Comparison of ENCODE assay signal across 11 cellular contexts in genomic region chr11:116078101-116078561, GRCh38.
DNase-seq lines count a peak whose midpoint lies in the region; ATAC-seq and TF ChIP-seq lines count a peak whose summit lies in the region.
"Had no signal": no experiment of that assay in that cellular context is flagged by ENCODE, and none has a peak within 500 bp of the region (broad histone marks: within the 10 kb centered on the region; RNA-seq: fewer than 3 reads in every experiment).

No MANE protein-coding gene starts in this region.

- peaks cover 7% of the 10 kb centered on the region for H3K27me3 ChIP-seq in OCI-LY3 (ENCODE audit: low read depth, low read length)

- H3K9me3 ChIP-seq in OCI-LY3 (ENCODE audit: insufficient read depth, low read length) = no peaks in the 10 kb centered on the region

- ATAC-seq in HG03135 (IDR thresholded peaks at IDR 0.05; ENCODE audit: unreplicated experiment) = no peak
- no peak for ATAC-seq in GM18520 (IDR thresholded peaks at IDR 0.05; ENCODE audit: unreplicated experiment)
- ATAC-seq: T-helper 17 cell had no signal

- peak; percentile 87 for TF ChIP-seq CTCF in OCI-LY3 (IDR thresholded peaks at IDR 0.05; ENCODE audit: low read depth, low read length)

- no peak overlapping the region for H3K27ac ChIP-seq in OCI-LY3 (ENCODE audit: low read length)

- no peak overlapping the region for H2AFZ ChIP-seq in OCI-LY3 (ENCODE audit: low read depth, low read length)

- H3K9ac ChIP-seq in OCI-LY3 (ENCODE audit: low read length) = no peak overlapping the region

- H3K4me3 ChIP-seq in OCI-LY3 (ENCODE audit: low read length) = no peak overlapping the region

- H3K79me2 ChIP-seq in OCI-LY3 (ENCODE audit: low read length) = no peaks in the 10 kb centered on the region

- H3K4me2 ChIP-seq in OCI-LY3 (ENCODE audit: low read length) = peak overlapping the region; percentile 31; the same call in 1 of the 2 replicates

- H3K36me3 ChIP-seq in OCI-LY3 (replicated peaks; ENCODE audit: low read depth, low read length) = no peaks in the 10 kb centered on the region

- peak; percentile 14 for DNase-seq in COR-L47 (lab: John Stamatoyannopoulos, UW)
- peak; percentile 11 for DNase-seq in HT1080 (ENCODE audit: low read depth)
- DNase-seq in islet precursor cell = peak; percentile 71
- no peak for DNase-seq in Kasumi-1 (lab: John Stamatoyannopoulos, UW)
- DNase-seq in cortex of kidney (lab: John Stamatoyannopoulos, UW) = no peak
- DNase-seq: activated effector memory CD4-positive, alpha-beta T cell treated with Interleukin-2 at 50 U/mL for 16 hours; stimulated activated CD4-positive, alpha-beta T cell treated with anti-CD3 and anti-CD28 coated beads, Interleukin-4, amount 100 ng/mL, for 4 hours; T-helper 17 cell had no signal

- no peaks in the 10 kb centered on the region for H4K20me1 ChIP-seq in OCI-LY3 (ENCODE audit: insufficient read depth, low read length)

- peaks cover 30% of the 10 kb centered on the region for H3K4me1 ChIP-seq in OCI-LY3 (ENCODE audit: low read length)

Comparison
In these comparisons a context has a peak if more than half of its experiments do, and no peak if none do; other contexts are left out.
1. DNase-seq: peak in COR-L47 (single experiment), HT1080 (single experiment) and islet precursor cell (single experiment); none in Kasumi-1 (0 of 2) and cortex of kidney (single experiment).